Comparison of ENCODE assay signal across 19 cellular contexts in genomic region chr16:86490859-86491642, GRCh38. TPM values are rescaled to one million over a fixed set of nuclear protein-coding genes. Genes with fewer than 3 reads are reported as not detected.
A peak's percentile ranks its signal among the peaks of the same experiment; 100 is the strongest.
DNase-seq lines count a peak whose midpoint lies in the region; ATAC-seq and TF ChIP-seq lines count a peak whose summit lies in the region.
"Had no signal": no experiment of that assay in that cellular context is flagged by ENCODE, and none has a peak within 500 bp of the region (broad histone marks: within the 10 kb centered on the region; RNA-seq: fewer than 3 reads in every experiment).

No MANE protein-coding gene starts in this region.

- no peak for TF ChIP-seq POLR2A in esophagus muscularis mucosa (IDR thresholded peaks at IDR 0.05; ENCODE audit: low read depth)

- intact Hi-C loops in esophagus muscularis mucosa (cut with DNase I) = no loop called here

- no peak for TF ChIP-seq EP300 in esophagus muscularis mucosa (IDR thresholded peaks at IDR 0.05)

- DNase-seq in COLO668 (lab: John Stamatoyannopoulos, UW; ENCODE audit: unreplicated experiment) (peak; percentile 18), MG63 (peak; percentile 100), esophagus muscularis mucosa (ENCODE audit: extremely low spot score) (no peak), putamen (ENCODE audit: low spot score) (peak; percentile 13), osteocyte (ENCODE audit: extremely low spot score, unreplicated experiment) (no peak), NOMO-1 treated with dmso at 0.1 percent for 144 hours (lab: John Stamatoyannopoulos, UW; ENCODE audit: unreplicated experiment) (no peak), NCI-H2227 (lab: John Stamatoyannopoulos, UW; ENCODE audit: unreplicated experiment) (no peak)
- DNase-seq: activated gamma-delta T cell treated with Interleukin-2 at 50 U/mL for 16 hours; left ventricle myocardium inferior; MM.1S; naive B cell; NCI-H2029; NCI-H82; RPMI8226; stimulated activated naive CD8-positive, alpha-beta T cell treated with anti-CD3 and anti-CD28 coated beads, Interleukin-15, Interleukin-2, amounts not matched to agents 100 U/mL and 50 U/mL, for 24 hours; T-helper 17 cell had no signal

- H3K9me3 ChIP-seq in MG63 = no peaks in the 10 kb centered on the region
- H3K9me3 ChIP-seq in esophagus muscularis mucosa = no peaks in the 10 kb centered on the region
- H3K9me3 ChIP-seq: BLaER1 had no signal

- no peak for ATAC-seq in HG02798 (IDR thresholded peaks at IDR 0.05; ENCODE audit: poor library complexity, unreplicated experiment)
- ATAC-seq: activated CD4-positive, CD25-positive, alpha-beta regulatory T cell treated with anti-CD3 and anti-CD28 coated beads, Interleukin-2, amount 50 U/mL, for 24 hours; stimulated activated naive CD8-positive, alpha-beta T cell treated with anti-CD3 and anti-CD28 coated beads, Interleukin-15, Interleukin-2, amounts not matched to agents 100 U/mL and 50 U/mL, for 24 hours; T-helper 17 cell had no signal

- H3K4me3 ChIP-seq in MG63 = no peak overlapping the region
- no peak overlapping the region for H3K4me3 ChIP-seq in esophagus muscularis mucosa
- H3K4me3 ChIP-seq: BLaER1, left ventricle myocardium inferior had no signal

- H3K4me1 ChIP-seq in esophagus muscularis mucosa = peaks cover 0 to 86% (median 70%) of the 10 kb centered on the region in 4 donors
- H3K4me1 ChIP-seq: BLaER1 had no signal

- H3K9me3 Mint-ChIP-seq in osteocyte (ENCODE audit: unreplicated experiment) = no peaks in the 10 kb centered on the region
- H3K9me3 Mint-ChIP-seq: naive B cell had no signal

- 55% methylated on average over 11 of the region's 13 CpGs for WGBS in esophagus muscularis mucosa

- no peak for TF ChIP-seq CTCF in esophagus muscularis mucosa (IDR thresholded peaks at IDR 0.05)
- no peak for TF ChIP-seq CTCF in osteocyte (IDR thresholded peaks at IDR 0.05)

- H3K36me3 Mint-ChIP-seq in osteocyte (ENCODE audit: unreplicated experiment) = no peaks in the 10 kb centered on the region
- H3K36me3 Mint-ChIP-seq: naive B cell had no signal

- peak overlapping the region; percentile 95 to 100 (median 98) for H3K27ac ChIP-seq in esophagus muscularis mucosa (replicated peaks in 1 of 4)
- H3K27ac ChIP-seq: BLaER1, left ventricle myocardium inferior had no signal

- no peak overlapping the region for H3K4me3 Mint-ChIP-seq in osteocyte (ENCODE audit: unreplicated experiment)
- H3K4me3 Mint-ChIP-seq: T-helper 17 cell had no signal

- no peaks in the 10 kb centered on the region for H3K4me1 Mint-ChIP-seq in osteocyte (ENCODE audit: unreplicated experiment)
- H3K4me1 Mint-ChIP-seq: T-helper 17 cell had no signal

- H3K27me3 ChIP-seq in MG63 (no peaks in the 10 kb centered on the region), esophagus muscularis mucosa (peaks cover 0 to 27% (median 0%) of the 10 kb centered on the region in 4 donors)

- H3K36me3 ChIP-seq in MG63 (peaks cover 69% of the 10 kb centered on the region), esophagus muscularis mucosa (peaks cover 0 to 20% (median 8%) of the 10 kb centered on the region in 4 donors)
- H3K36me3 ChIP-seq: BLaER1, left ventricle myocardium inferior had no signal

- H3K27me3 Mint-ChIP-seq in osteocyte (ENCODE audit: unreplicated experiment) = peaks cover 96% of the 10 kb centered on the region

- H3K27ac Mint-ChIP-seq in osteocyte (ENCODE audit: unreplicated experiment) = no peak overlapping the region
- H3K27ac Mint-ChIP-seq: T-helper 17 cell had no signal

RNA-seq across cellular contexts. Expression of gene FOXF1, which starts 19.3 kb away (rescaled TPM):
- 8.9 and 13.0 TPM in 2 replicates for total RNA-seq in MG63 (2014; rRNA removed; shearing (Covaris generic); ENCODE audit: low replicate concordance)
- 10 to 100 TPM; 40.7 to 94.5 (median 69.3) TPM for total RNA-seq in esophagus muscularis mucosa
- total RNA-seq in osteocyte = not detected in 2 replicates
- total RNA-seq: T-helper 17 cell had no signal

Comparison
In these comparisons a context has a peak if more than half of its experiments do, and no peak if none do; other contexts are left out.
1. DNase-seq: peak in COLO668 (single experiment), MG63 (single experiment) and putamen (single experiment); none in esophagus muscularis mucosa (single experiment), osteocyte (single experiment), NOMO-1 treated with dmso at 0.1 percent for 144 hours (single experiment) and NCI-H2227 (single experiment).